Comparison of ENCODE assay signal across 2 cellular contexts in the genomic region with DNA sequence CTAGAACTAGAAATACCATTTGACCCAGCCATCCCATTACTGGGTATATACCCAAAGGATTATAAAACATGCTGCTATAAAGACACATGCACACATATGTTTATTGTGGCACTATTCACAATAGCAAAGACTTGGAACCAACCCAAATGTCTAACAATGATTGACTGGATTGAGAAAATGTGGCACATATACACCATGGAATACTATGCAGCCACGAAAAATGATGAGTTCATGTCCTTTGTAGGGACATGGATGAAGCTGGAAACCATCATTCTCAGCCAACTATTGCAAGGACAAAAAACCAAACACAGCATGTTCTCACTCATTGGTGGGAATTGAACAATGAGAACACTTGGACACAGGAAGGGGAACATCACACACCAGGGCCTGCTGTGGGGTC. TPM values are rescaled to one million over a fixed set of nuclear protein-coding genes. Genes with fewer than 3 reads are reported as not detected.
"Had no signal": no experiment of that assay in that cellular context is flagged by ENCODE, and none has a peak within 500 bp of the region (broad histone marks: within the 10 kb centered on the region; RNA-seq: fewer than 3 reads in every experiment).

No MANE protein-coding gene starts in this region.

RNA-seq across cellular contexts. Expression of a gene that starts 57.8 kb away (rescaled TPM):
- total RNA-seq: G401, GM12878 had no signal
